Comparison of ENCODE assay signal across 12 cellular contexts in the genomic region with DNA sequence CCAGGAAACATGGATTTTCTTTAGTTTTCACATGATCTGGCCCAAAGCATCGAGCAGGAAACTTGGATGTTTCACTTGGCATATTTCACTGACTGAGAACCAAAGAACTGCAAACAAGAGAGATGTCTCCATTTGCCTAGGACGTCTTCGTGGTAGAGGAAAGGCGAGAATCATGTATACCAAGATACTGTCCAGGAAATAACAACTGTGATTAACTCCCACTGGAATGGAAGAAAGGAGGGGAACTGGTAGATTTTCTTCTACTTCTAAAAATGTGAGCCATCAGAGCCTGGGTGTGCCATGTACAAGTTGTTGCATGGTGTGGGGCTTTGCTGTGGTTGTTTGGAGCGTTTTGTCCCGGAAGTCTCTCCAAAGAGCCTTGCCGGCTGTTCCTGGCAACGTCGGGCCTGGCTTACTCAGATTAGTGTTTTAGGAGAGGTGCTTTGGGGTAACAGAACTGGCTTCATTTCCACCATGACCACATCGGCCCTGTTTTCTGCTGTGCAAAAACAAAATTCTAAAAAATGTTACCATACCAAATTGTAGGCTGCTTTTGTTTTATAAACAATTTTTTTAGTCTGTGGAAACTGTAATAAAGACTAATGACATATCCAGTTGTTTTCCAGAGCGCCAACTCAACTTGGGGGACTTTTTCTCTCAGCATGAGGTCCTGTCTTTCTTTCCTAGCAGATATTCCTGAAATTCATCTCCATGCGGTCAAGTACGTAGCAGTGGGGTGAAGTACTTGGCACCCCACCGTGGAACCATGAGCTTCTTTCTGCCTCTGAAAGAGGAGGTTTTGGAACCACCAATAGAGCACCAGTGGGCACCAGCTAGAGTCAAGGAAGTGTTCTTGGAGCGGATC.
DNase-seq lines count a peak whose midpoint lies in the region; ATAC-seq, FAIRE-seq and TF ChIP-seq lines count a peak whose summit lies in the region.
"Had no signal": no experiment of that assay in that cellular context is flagged by ENCODE, and none has a peak within 500 bp of the region (broad histone marks: within the 10 kb centered on the region; RNA-seq: fewer than 3 reads in every experiment).

No MANE protein-coding gene starts in this region.

- 89% methylated on average over 15 of the region's 15 CpGs; no CpG with 5 or more reads in 1 of the 2 experiments for WGBS in H1 (ENCODE audit: extremely low coverage in 1 of 2, insufficient coverage in 1 of 2, insufficient read length in 1 of 2, insufficient replicate concordance in 2 of 2, low coverage in 1 of 2, low lambda C conversion rate in 2 of 2, missing lambda C conversion rate in 1 of 2), 2 experiments
- 65 to 78% methylated on average over 15 of the region's 15 CpGs for WGBS in lung, 2 donors

- TF ChIP-seq EP300 in H1 (IDR thresholded peaks at IDR 0.05; ENCODE audit: borderline replicate concordance in 1 of 2, low read depth in 2 of 2, low read length in 2 of 2): no peak

- TF ChIP-seq RAD21 in H1 (IDR thresholded peaks at IDR 0.05 in 1 of 2, conservative IDR thresholded peaks at IDR 0.05 in 1 of 2; ENCODE audit: low read depth in 2 of 2, low read length in 2 of 2): no peak

- DNase-seq in H1 (ENCODE audit: low read depth in 1 of 2, low spot score in 2 of 2) (no peak), lung (ENCODE audit: low spot score) (peak; percentile 38), superior temporal gyrus (ENCODE audit: extremely low spot score) (peak; percentile 17)
- DNase-seq in activated CD4-positive, alpha-beta T cell treated with anti-CD3 and anti-CD28 coated beads for 1 hour: no peak
- no peak for DNase-seq in activated naive CD4-positive, alpha-beta T cell treated with anti-CD3 and anti-CD28 coated beads, Interleukin-2, amount 50 U/mL, for 16 hours
- DNase-seq: central memory CD4-positive, alpha-beta T cell; NCI-H510A; pancreas; T-helper 1 cell had no signal

- H3K4ac ChIP-seq in H1 (replicated peaks; ENCODE audit: insufficient read length, low read depth, low read length): no peak overlapping the region

- H3K23ac ChIP-seq in H1 (ENCODE audit: insufficient read length): no peak overlapping the region

- no peak overlapping the region for H3K18ac ChIP-seq in H1 (ENCODE audit: extremely low read depth, low read length)

- H4K20me1 ChIP-seq in Loucy (ENCODE audit: insufficient read depth, low read length, poor library complexity, severe bottlenecking) (no peaks in the 10 kb centered on the region), H1 (replicated peaks in 1 of 2; ENCODE audit: control insufficient read depth in 1 of 2, insufficient read depth in 2 of 2, low read length in 2 of 2) (no peaks in the 10 kb centered on the region)

- CTCF ChIA-PET in H1 (lab: Charles Lee; ENCODE audit: partially characterized antibody): interaction anchor here (0.5 to 1.7 kb wide), 4 partner anchors 14 to 1041 kb away, joined by 3 to 4 read pairs (median 3); no protein-coding TSS in a partner anchor

- H3K9me3 ChIP-seq in Loucy (ENCODE audit: insufficient read depth, low read depth, low read length) (no peaks in the 10 kb centered on the region), H1 (ENCODE audit: insufficient read depth in 2 of 2, low read depth in 1 of 2, low read length in 1 of 2) (no peaks in the 10 kb centered on the region), lung (ENCODE audit: control insufficient read depth in 2 of 2, insufficient read depth in 1 of 2, low read length in 1 of 2) (no peaks in the 10 kb centered on the region)
- H3K9me3 ChIP-seq: pancreas had no signal

- H3K4me2 ChIP-seq in Loucy (ENCODE audit: low read depth, low read length, poor library complexity, severe bottlenecking) (no peak overlapping the region), H1 (ENCODE audit: insufficient read depth in 1 of 2, low read depth in 2 of 2, low read length in 2 of 2) (no peak overlapping the region)

- H3K4me1 ChIP-seq in Loucy (ENCODE audit: insufficient read depth, low read length, poor library complexity, severe bottlenecking) (no peaks in the 10 kb centered on the region), H1 (replicated peaks in 1 of 4; ENCODE audit: control insufficient read depth in 3 of 4, insufficient read depth in 4 of 4, low read length in 3 of 4) (peaks cover 0 to 8% (median 0%) of the 10 kb centered on the region in 4 experiments; a peak in 3 of 7 replicates), lung (ENCODE audit: control insufficient read depth in 2 of 2, insufficient read depth in 2 of 2, low read length in 2 of 2) (peaks cover 0 to 1% of the 10 kb centered on the region in 2 donors)
- H3K4me1 ChIP-seq: pancreas had no signal

- no peaks in the 10 kb centered on the region for H3F3A ChIP-seq in Loucy (ENCODE audit: low read depth)

- H2BK12ac ChIP-seq in H1 (ENCODE audit: low read depth, low read length): no peak overlapping the region

- no peak for FAIRE-seq in H1 (lab: Jason Lieb, UNC)
- FAIRE-seq: pancreas had no signal

- H2BK120ac ChIP-seq in H1 (replicated peaks; ENCODE audit: low read depth, low read length): no peak overlapping the region

- POLR2A ChIA-PET in H1 (lab: Charles Lee; ENCODE audit: partially characterized antibody): no interaction called here

- H3K14ac ChIP-seq in H1 (ENCODE audit: insufficient read length): no peak overlapping the region

- H3K23me2 ChIP-seq in H1 (ENCODE audit: low read depth, low read length): no peaks in the 10 kb centered on the region

- H3K56ac ChIP-seq in H1 (replicated peaks; ENCODE audit: insufficient read length, low read depth, low read length): no peak overlapping the region

- H2BK5ac ChIP-seq in H1 (ENCODE audit: low read depth, low read length): no peak overlapping the region

- H3K79me1 ChIP-seq in H1 (ENCODE audit: low read depth, low read length): no peaks in the 10 kb centered on the region

- H4K91ac ChIP-seq in H1 (replicated peaks; ENCODE audit: insufficient read length, low read length): no peak overlapping the region

- no peak overlapping the region for H2AK5ac ChIP-seq in H1 (ENCODE audit: low read depth, low read length)

- TF ChIP-seq CTCF in Loucy (conservative IDR thresholded peaks at IDR 0.05; ENCODE audit: low read length): no peak
- TF ChIP-seq CTCF in H1 (IDR thresholded peaks at IDR 0.05; ENCODE audit: control extremely low read depth in 1 of 3, insufficient read depth in 1 of 3, low read depth in 1 of 3, low read length in 3 of 3): no peak
- TF ChIP-seq CTCF in lung (IDR thresholded peaks at IDR 0.05; ENCODE audit: control extremely low read depth, extremely low read depth): no peak

- no peak overlapping the region for H4K5ac ChIP-seq in H1 (ENCODE audit: insufficient read length, low read depth, low read length)

- TF ChIP-seq POLR2A in H1 (IDR thresholded peaks at IDR 0.05; ENCODE audit: control extremely low read depth in 1 of 2, low read depth in 2 of 2, low read length in 2 of 2): no peak

- H3K36me3 ChIP-seq in Loucy (ENCODE audit: insufficient read depth, low read length): no peaks in the 10 kb centered on the region
- no peaks in the 10 kb centered on the region for H3K36me3 ChIP-seq in H1 (ENCODE audit: control insufficient read depth in 2 of 4, insufficient read depth in 4 of 4, low read length in 3 of 4)
- no peaks in the 10 kb centered on the region for H3K36me3 ChIP-seq in lung (ENCODE audit: control insufficient read depth in 2 of 2, insufficient read depth in 2 of 2, low read length in 2 of 2)
- H3K36me3 ChIP-seq: pancreas had no signal

- H3K9ac ChIP-seq in Loucy (ENCODE audit: low read depth, low read length, poor library complexity, severe bottlenecking): no peak overlapping the region
- no peak overlapping the region for H3K9ac ChIP-seq in H1 (replicated peaks in 1 of 4; ENCODE audit: extremely low read depth in 1 of 4, low read depth in 3 of 4, low read length in 3 of 4)

- no peak overlapping the region for H2BK15ac ChIP-seq in H1 (ENCODE audit: low read length)

- no peaks in the 10 kb centered on the region for H3K79me2 ChIP-seq in Loucy (ENCODE audit: insufficient read depth, low read length)
- H3K79me2 ChIP-seq in H1 (ENCODE audit: control insufficient read depth in 1 of 2, insufficient read depth in 2 of 2, low read length in 2 of 2): no peaks in the 10 kb centered on the region

- H2AFZ ChIP-seq in Loucy (ENCODE audit: low read length) (0 out of 2 replicates have a peak overlapping the region, but pooled peaks have one; percentile 10), H1 (ENCODE audit: low read length) (peak overlapping the region; percentile 55)

- ATAC-seq in lung (ENCODE audit: insufficient read depth, low FRiP score) (peak; percentile 56), GM18498 (IDR thresholded peaks at IDR 0.05; ENCODE audit: unreplicated experiment) (no peak), HG03520 (IDR thresholded peaks at IDR 0.05; ENCODE audit: unreplicated experiment) (no peak)

- no peak overlapping the region for H4K8ac ChIP-seq in H1 (ENCODE audit: extremely low read depth, insufficient read depth, low read length)

- no peaks in the 10 kb centered on the region for H3K27me3 ChIP-seq in Loucy (ENCODE audit: insufficient read depth, low read length, poor library complexity, severe bottlenecking)
- H3K27me3 ChIP-seq in H1 (replicated peaks in 1 of 4; ENCODE audit: control insufficient read depth in 3 of 4, extremely low read depth in 1 of 4, insufficient read depth in 3 of 4, low read length in 3 of 4): no peaks in the 10 kb centered on the region
- H3K27me3 ChIP-seq in lung (ENCODE audit: control insufficient read depth, insufficient read depth): no peaks in the 10 kb centered on the region
- H3K27me3 ChIP-seq: pancreas had no signal

- H3K9me2 ChIP-seq in Loucy (replicated peaks; ENCODE audit: low read depth, low read length): no peaks in the 10 kb centered on the region

- H3K27ac ChIP-seq in H1 (ENCODE audit: low read depth, low read length): no peak overlapping the region
- H3K27ac ChIP-seq in lung (ENCODE audit: low read depth in 1 of 2, low read length in 1 of 2): peak overlapping the region; percentile 26 to 61
- H3K27ac ChIP-seq: pancreas had no signal

- H2BK20ac ChIP-seq in H1 (ENCODE audit: low read length): no peak overlapping the region

- H3K4me3 ChIP-seq in Loucy (ENCODE audit: low read length, poor library complexity, severe bottlenecking) (no peak overlapping the region), H1 (ENCODE audit: extremely low read depth in 1 of 4, insufficient read depth in 2 of 4, low read depth in 3 of 4, low read length in 4 of 4) (no peak overlapping the region), lung (no peak overlapping the region)
- H3K4me3 ChIP-seq: pancreas had no signal

TF ChIP-seq in H1, 55 proteins besides CTCF, POLR2A, EP300 and RAD21:
- no peak for TF ChIP-seq CHD1 (IDR thresholded peaks at IDR 0.05; ENCODE audit: low read depth, low read length)
- TF ChIP-seq EZH2 (IDR thresholded peaks at IDR 0.05; ENCODE audit: low read depth, low read length, severe bottlenecking): no peak

Comparison
In these comparisons a context has a peak if more than half of its experiments do, and no peak if none do; other contexts are left out.
1. DNase-seq: peak in lung (single experiment) and superior temporal gyrus (single experiment); none in H1 (0 of 2), activated CD4-positive, alpha-beta T cell treated with anti-CD3 and anti-CD28 coated beads for 1 hour (single experiment) and activated naive CD4-positive, alpha-beta T cell treated with anti-CD3 and anti-CD28 coated beads, Interleukin-2, amount 50 U/mL, for 16 hours (single experiment).